Comparison of ENCODE assay signal across 1 cellular context in genomic region chr2:73779472-73780241, GRCh38.
A peak's percentile ranks its signal among the peaks of the same experiment; 100 is the strongest.
TF ChIP-seq lines count a peak whose summit lies in the region.

DUSP11 (minus strand) TSS chr2:73780103; CDS start chr2:73779974, 129 bp downstream.

TF ChIP-seq in WTC11, 78 proteins besides CTCF, POLR2A, EP300 and RAD21 (continued from another document):
- no peak for TF ChIP-seq ATF3 (CRISPR knock-in tag; conservative IDR thresholded peaks at IDR 0.05)
- 0 out of 2 replicates have a peak, but pooled peaks have one; percentile 48 for TF ChIP-seq SP1 (CRISPR knock-in tag; conservative IDR thresholded peaks at IDR 0.05)
- peak; percentile 64 for TF ChIP-seq MAX (CRISPR knock-in tag; IDR thresholded peaks at IDR 0.05)
- TF ChIP-seq ZNF317 (CRISPR knock-in tag; IDR thresholded peaks at IDR 0.05; ENCODE audit: borderline replicate concordance, low read depth): no peak
- TF ChIP-seq JAZF1 (CRISPR knock-in tag; IDR thresholded peaks at IDR 0.05): no peak
- no peak for TF ChIP-seq GTF2I (CRISPR knock-in tag; conservative IDR thresholded peaks at IDR 0.05)
- TF ChIP-seq MYBL2 (CRISPR knock-in tag; IDR thresholded peaks at IDR 0.05): no peak
- no peak for TF ChIP-seq NFATC4 (CRISPR knock-in tag; IDR thresholded peaks at IDR 0.05)
- TF ChIP-seq ZNF532 (CRISPR knock-in tag; IDR thresholded peaks at IDR 0.05; ENCODE audit: borderline replicate concordance): no peak
